1 cellular context compared by ENCODE assay signal in genomic region chr3:50342818-50343633, GRCh38.
TF ChIP-seq lines count a peak whose summit lies in the region.

No MANE protein-coding gene starts in this region.

TF ChIP-seq in H1, 55 proteins besides CTCF, POLR2A, EP300 and RAD21:
- TF ChIP-seq EZH2 (IDR thresholded peaks at IDR 0.05; ENCODE audit: low read depth, low read length, severe bottlenecking) (no peak), TBP (IDR thresholded peaks at IDR 0.05; ENCODE audit: low read depth, low read length) (no peak)
- TF ChIP-seq, protein P1, sequence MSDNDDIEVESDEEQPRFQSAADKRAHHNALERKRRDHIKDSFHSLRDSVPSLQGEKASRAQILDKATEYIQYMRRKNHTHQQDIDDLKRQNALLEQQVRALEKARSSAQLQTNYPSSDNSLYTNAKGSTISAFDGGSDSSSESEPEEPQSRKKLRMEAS (IDR thresholded peaks at IDR 0.05) = peak; percentile 45; the same call in 1 of the 2 replicates
